ENCODE assay signal across 21 cellular contexts in the genomic region with DNA sequence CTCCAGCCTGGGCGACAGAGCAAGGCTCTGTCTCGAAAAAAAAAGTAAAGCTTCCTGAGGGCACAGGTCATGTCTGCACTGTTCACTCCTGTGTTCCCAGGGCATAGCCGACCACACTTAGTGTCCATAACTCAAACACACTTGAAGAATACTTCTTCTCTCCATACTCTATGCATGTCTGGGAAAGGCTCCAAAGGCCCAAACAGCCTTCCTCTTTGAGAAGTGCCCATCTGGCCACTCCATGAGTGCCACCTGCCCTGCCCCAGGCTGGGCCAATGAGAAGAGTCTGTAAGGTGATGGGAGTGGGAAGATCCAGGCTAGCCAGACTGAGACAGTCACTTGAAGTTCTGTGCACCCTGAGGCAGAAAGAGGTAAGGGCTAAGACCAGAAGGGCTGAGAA. TPM values are rescaled to one million over a fixed set of nuclear protein-coding genes. Genes with fewer than 3 reads are reported as not detected.
DNase-seq lines count a peak whose midpoint lies in the region; ATAC-seq and TF ChIP-seq lines count a peak whose summit lies in the region.
"Had no signal": no experiment of that assay in that cellular context is flagged by ENCODE, and none has a peak within 500 bp of the region (broad histone marks: within the 10 kb centered on the region; RNA-seq: fewer than 3 reads in every experiment).

No MANE protein-coding gene starts in this region.

- no peak for TF ChIP-seq EP300 in suprapubic skin (IDR thresholded peaks at IDR 0.05)

- H3K9me3 Mint-ChIP-seq in mesothelial cell of epicardium, result peaks cover 3% of the 10 kb centered on the region
- no peaks in the 10 kb centered on the region for H3K9me3 Mint-ChIP-seq in activated naive CD4-positive, alpha-beta T cell treated with anti-CD3 and anti-CD28 coated beads for 36 hours
- H3K9me3 Mint-ChIP-seq: activated CD4-positive, alpha-beta T cell treated with anti-CD3 and anti-CD28 coated beads, Interleukin-2, amount 10 ng/mL, durations not matched to agents 7 days and 5 days had no signal

- ATAC-seq in Right ventricle myocardium superior (ENCODE audit: poor library complexity), result peak; percentile 20
- no peak for ATAC-seq in right cardiac atrium
- no peak for ATAC-seq in T-helper 17 cell
- ATAC-seq in upper lobe of right lung, result peak; percentile 76
- ATAC-seq: Panc1 had no signal

- H3K27ac ChIP-seq in right cardiac atrium (ENCODE audit: low read length) (no peak overlapping the region), upper lobe of right lung (peak overlapping the region; percentile 36), suprapubic skin (no peak overlapping the region)
- H3K27ac ChIP-seq: ovary, vagina had no signal

- no peak overlapping the region for H3K4me3 Mint-ChIP-seq in T-helper 17 cell
- H3K4me3 Mint-ChIP-seq in mesothelial cell of epicardium, result no peak overlapping the region
- no peak overlapping the region for H3K4me3 Mint-ChIP-seq in activated naive CD4-positive, alpha-beta T cell treated with anti-CD3 and anti-CD28 coated beads for 36 hours
- H3K4me3 Mint-ChIP-seq: activated CD4-positive, alpha-beta T cell treated with anti-CD3 and anti-CD28 coated beads, Interleukin-2, amount 10 ng/mL, durations not matched to agents 7 days and 5 days had no signal

- H3K4me1 Mint-ChIP-seq in T-helper 17 cell (peaks cover 25% of the 10 kb centered on the region), mesothelial cell of epicardium (no peaks in the 10 kb centered on the region)
- peaks cover 17% of the 10 kb centered on the region for H3K4me1 Mint-ChIP-seq in activated naive CD4-positive, alpha-beta T cell treated with anti-CD3 and anti-CD28 coated beads for 36 hours (ENCODE audit: low read depth)
- H3K4me1 Mint-ChIP-seq: activated CD4-positive, alpha-beta T cell treated with anti-CD3 and anti-CD28 coated beads, Interleukin-2, amount 10 ng/mL, durations not matched to agents 7 days and 5 days had no signal

- peaks cover 3% of the 10 kb centered on the region for H3K36me3 Mint-ChIP-seq in T-helper 17 cell (ENCODE audit: low read depth)
- H3K36me3 Mint-ChIP-seq in mesothelial cell of epicardium, result peaks cover 10% of the 10 kb centered on the region
- H3K36me3 Mint-ChIP-seq in activated naive CD4-positive, alpha-beta T cell treated with anti-CD3 and anti-CD28 coated beads for 36 hours (ENCODE audit: low read depth), result peaks cover 7% of the 10 kb centered on the region

- H3K4me1 ChIP-seq in right cardiac atrium (ENCODE audit: control insufficient read depth, insufficient read depth, low read length) (peaks cover 4% of the 10 kb centered on the region), upper lobe of right lung (peaks cover 6% of the 10 kb centered on the region), suprapubic skin (peaks cover 13% of the 10 kb centered on the region)

- H3K27me3 ChIP-seq in right cardiac atrium (ENCODE audit: control insufficient read depth, insufficient read depth) (no peaks in the 10 kb centered on the region), upper lobe of right lung (no peaks in the 10 kb centered on the region), suprapubic skin (no peaks in the 10 kb centered on the region)
- H3K27me3 ChIP-seq: cardiac muscle cell, ovary, vagina had no signal

- DNase-seq in Right ventricle myocardium superior (no peak), right cardiac atrium (no peak), T-helper 17 cell (no peak), mesothelial cell of epicardium (ENCODE audit: low spot score in 2 of 2, unreplicated experiment in 2 of 2) (no peak), upper lobe of right lung (peak; percentile 53), suprapubic skin (ENCODE audit: low spot score in 2 of 2) (no peak), GM20000 (ENCODE audit: low spot score) (no peak)
- no peak for DNase-seq in activated naive CD4-positive, alpha-beta T cell treated with anti-CD3 and anti-CD28 coated beads for 36 hours
- DNase-seq: activated CD4-positive, alpha-beta T cell treated with anti-CD3 and anti-CD28 coated beads, Interleukin-2, amount 10 ng/mL, durations not matched to agents 7 days and 5 days; activated T-cell treated with anti-CD3 and anti-CD28 coated beads, Interleukin-2, amount 50 U/mL, for 1 hour; GDM1; H7; hippocampal formation; Karpas-422; ovary; stimulated activated naive CD4-positive, alpha-beta T cell treated with Interleukin-2 at 50 U/mL for 16 hours had no signal

- TF ChIP-seq CTCF in mesothelial cell of epicardium (IDR thresholded peaks at IDR 0.05; ENCODE audit: unreplicated experiment) (no peak), upper lobe of right lung (IDR thresholded peaks at IDR 0.05) (no peak), suprapubic skin (IDR thresholded peaks at IDR 0.05) (no peak), GM20000 (IDR thresholded peaks at IDR 0.05; ENCODE audit: extremely low read depth, missing control alignments) (no peak)

- no peak for TF ChIP-seq POLR2A in suprapubic skin (IDR thresholded peaks at IDR 0.05)

- CTCF ChIA-PET in activated naive CD4-positive, alpha-beta T cell treated with anti-CD3 and anti-CD28 coated beads for 36 hours (lab: Charles Lee), result interaction anchor here (1.2 to 1.4 kb wide), 3 partner anchors 8 to 13 kb away, joined by 3 to 5 read pairs (median 3); no protein-coding TSS in a partner anchor

- H3K9me3 ChIP-seq in right cardiac atrium (ENCODE audit: control insufficient read depth, low read length), result no peaks in the 10 kb centered on the region
- H3K9me3 ChIP-seq in T-helper 17 cell (ENCODE audit: control insufficient read depth, low read length, poor library complexity, severe bottlenecking), result no peaks in the 10 kb centered on the region
- H3K9me3 ChIP-seq in upper lobe of right lung, result no peaks in the 10 kb centered on the region
- H3K9me3 ChIP-seq in suprapubic skin, result no peaks in the 10 kb centered on the region
- H3K9me3 ChIP-seq: ovary, vagina had no signal

- H3K36me3 ChIP-seq in upper lobe of right lung, result no peaks in the 10 kb centered on the region
- H3K36me3 ChIP-seq in suprapubic skin, result peaks cover 10% of the 10 kb centered on the region
- H3K36me3 ChIP-seq: cardiac muscle cell, ovary had no signal

- H3K4me3 ChIP-seq in right cardiac atrium (ENCODE audit: low read length) (no peak overlapping the region), upper lobe of right lung (no peak overlapping the region), suprapubic skin (no peak overlapping the region)
- H3K4me3 ChIP-seq: cardiac muscle cell, ovary, vagina had no signal

- H3K27ac Mint-ChIP-seq in T-helper 17 cell (peak overlapping the region; percentile 74), mesothelial cell of epicardium (peak overlapping the region; percentile 51)
- no peak overlapping the region for H3K27ac Mint-ChIP-seq in activated naive CD4-positive, alpha-beta T cell treated with anti-CD3 and anti-CD28 coated beads for 36 hours
- H3K27ac Mint-ChIP-seq: activated CD4-positive, alpha-beta T cell treated with anti-CD3 and anti-CD28 coated beads, Interleukin-2, amount 10 ng/mL, durations not matched to agents 7 days and 5 days had no signal

- 74% methylated on average over 3 of the region's 3 CpGs for WGBS in right cardiac atrium
- WGBS in suprapubic skin, result 72% methylated on average over 3 of the region's 3 CpGs

- intact Hi-C loops in Right ventricle myocardium superior (cut with DNase I) (no loop called here), right cardiac atrium (cut with DNase I) (no loop called here), upper lobe of right lung (cut with DNase I) (no loop called here)
- intact Hi-C loops in activated naive CD4-positive, alpha-beta T cell treated with anti-CD3 and anti-CD28 coated beads for 36 hours (cut with micrococcal nuclease), result no loop called here

- H3K27me3 Mint-ChIP-seq in T-helper 17 cell (no peaks in the 10 kb centered on the region), mesothelial cell of epicardium (ENCODE audit: low read depth) (no peaks in the 10 kb centered on the region)
- H3K27me3 Mint-ChIP-seq in activated naive CD4-positive, alpha-beta T cell treated with anti-CD3 and anti-CD28 coated beads for 36 hours (ENCODE audit: low read depth), result no peaks in the 10 kb centered on the region
- H3K27me3 Mint-ChIP-seq: activated CD4-positive, alpha-beta T cell treated with anti-CD3 and anti-CD28 coated beads, Interleukin-2, amount 10 ng/mL, durations not matched to agents 7 days and 5 days had no signal

RNA-seq across cellular contexts. Expression of gene DGCR2, which starts 24.7 kb away (rescaled TPM):
- total RNA-seq in Right ventricle myocardium superior (29.7 TPM), right cardiac atrium (10 to 100 TPM; 28.9 to 38.8 (median 35.4) TPM), T-helper 17 cell (10 to 100 TPM; 37.7 TPM), mesothelial cell of epicardium (77.3 to 78.9 TPM (median 78.3 TPM) in 3 replicates), upper lobe of right lung (70.6 TPM), suprapubic skin (100 to 1,000 TPM; 115 to 172 (median 130) TPM)
- polyA plus RNA-seq in right cardiac atrium, result 34.9 TPM
- total RNA-seq in activated naive CD4-positive, alpha-beta T cell treated with anti-CD3 and anti-CD28 coated beads for 36 hours, result 10 to 100 TPM; 15.4 to 16.4 TPM

RNA-seq across cellular contexts. Expression of gene TSSK2, which starts 33.6 kb away (rescaled TPM):
- not detected for total RNA-seq in Right ventricle myocardium superior
- total RNA-seq in right cardiac atrium, result not detected
- 0.09 TPM for polyA plus RNA-seq in right cardiac atrium
- total RNA-seq in T-helper 17 cell, result under 1 TPM; 0.20 to 0.29 TPM
- total RNA-seq in mesothelial cell of epicardium, result not detected in 3 replicates
- not detected for total RNA-seq in upper lobe of right lung
- total RNA-seq in suprapubic skin, result not detected
- not detected for total RNA-seq in activated naive CD4-positive, alpha-beta T cell treated with anti-CD3 and anti-CD28 coated beads for 36 hours
- total RNA-seq: activated CD4-positive, alpha-beta T cell treated with anti-CD3 and anti-CD28 coated beads, Interleukin-2, amount 10 ng/mL, durations not matched to agents 7 days and 5 days; cardiac muscle cell; H7; NCI-H460; ovary; vagina had no signal
- polyA plus RNA-seq: AG04450, cardiac muscle cell had no signal

RNA-seq across cellular contexts. Expression of gene ESS2, which starts 46.9 kb away (rescaled TPM):
- 6.7 TPM for total RNA-seq in Right ventricle myocardium superior
- 10 to 100 TPM in 3 of 4 donors, 1 to 10 TPM in 1; 9.3 to 11.1 (median 10.4) TPM for total RNA-seq in right cardiac atrium
- 11.2 TPM for polyA plus RNA-seq in right cardiac atrium
- 10 to 100 TPM; 34.7 to 46.5 TPM for total RNA-seq in T-helper 17 cell
- total RNA-seq in mesothelial cell of epicardium, result 17.3 to 18.5 TPM (median 18.1 TPM) in 3 replicates
- 14.0 TPM for total RNA-seq in upper lobe of right lung
- 10 to 100 TPM; 22.4 to 26.0 (median 24.0) TPM for total RNA-seq in suprapubic skin
- 10 to 100 TPM in 1 of 2 experiments, 1 to 10 TPM in 1; 9.9 to 11.0 TPM for total RNA-seq in activated naive CD4-positive, alpha-beta T cell treated with anti-CD3 and anti-CD28 coated beads for 36 hours

RNA-seq across cellular contexts. Expression of gene GSC2, which starts 52.6 kb away (rescaled TPM):
- total RNA-seq in Right ventricle myocardium superior, result not detected
- total RNA-seq in right cardiac atrium, result not detected
- not detected for polyA plus RNA-seq in right cardiac atrium
- not detected for total RNA-seq in T-helper 17 cell
- not detected in 3 replicates for total RNA-seq in mesothelial cell of epicardium
- total RNA-seq in upper lobe of right lung, result not detected
- total RNA-seq in suprapubic skin, result not detected
- not detected for total RNA-seq in activated naive CD4-positive, alpha-beta T cell treated with anti-CD3 and anti-CD28 coated beads for 36 hours
- total RNA-seq: activated CD4-positive, alpha-beta T cell treated with anti-CD3 and anti-CD28 coated beads, Interleukin-2, amount 10 ng/mL, durations not matched to agents 7 days and 5 days; cardiac muscle cell; H7; NCI-H460; ovary; vagina had no signal
- polyA plus RNA-seq: AG04450, cardiac muscle cell, ovary had no signal

Comparison
In these comparisons a context has a peak if more than half of its experiments do, and no peak if none do; other contexts are left out.
1. ATAC-seq: peak in Right ventricle myocardium superior (single experiment) and upper lobe of right lung (single experiment); none in right cardiac atrium (0 of 2) and T-helper 17 cell (single experiment).